In the genomic region with DNA sequence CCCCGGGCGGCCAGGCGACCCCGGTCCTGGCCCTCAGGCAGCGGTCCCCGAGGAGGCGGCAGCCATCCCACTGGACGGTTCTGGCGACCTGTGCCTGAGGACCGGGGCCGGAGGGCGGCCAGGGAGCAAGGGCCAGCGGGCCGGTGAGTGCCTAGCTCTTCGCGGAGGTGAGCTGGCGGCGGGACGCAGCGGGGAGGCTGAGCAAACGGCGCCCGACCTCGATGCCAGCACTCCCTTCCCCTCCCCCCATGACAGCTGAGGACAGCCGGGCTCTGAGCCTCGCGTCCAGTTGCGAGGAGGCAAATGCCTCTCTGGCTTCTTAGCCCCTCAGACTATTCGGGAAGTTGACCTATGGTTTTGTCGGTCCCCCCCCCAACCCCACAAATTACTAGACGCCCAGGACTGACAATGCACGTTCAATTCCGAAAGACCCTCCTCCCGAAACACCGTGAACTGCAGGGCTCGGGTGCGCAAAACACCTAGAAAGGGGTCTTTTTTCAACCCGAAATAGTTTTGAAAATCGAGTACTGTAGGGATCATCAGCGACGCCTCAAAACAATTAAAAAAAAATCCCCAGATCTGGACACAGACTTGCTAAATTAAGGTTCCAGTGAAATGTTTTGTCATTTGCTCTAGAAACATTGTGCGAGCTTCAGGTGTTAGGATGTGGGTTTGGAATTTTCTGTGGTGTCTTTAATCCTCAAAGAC, we compare ENCODE assay signal across 8 cellular contexts. TPM values are rescaled to one million over a fixed set of nuclear protein-coding genes. Genes with fewer than 3 reads are reported as not detected.
DNase-seq lines count a peak whose midpoint lies in the region; ATAC-seq and TF ChIP-seq lines count a peak whose summit lies in the region.

No MANE protein-coding gene starts in this region.

- DNase-seq in Calu3 (peak; percentile 82), NCI-H69 (lab: John Stamatoyannopoulos, UW) (peak; percentile 92), neural crest cell (ENCODE audit: low read depth, low spot score) (peak; percentile 25)
- DNase-seq in activated T-helper 2 cell treated with anti-CD3 and anti-CD28 coated beads, Interferon-gamma antibody, Interleukin-2, Interleukin-4, amounts not matched to agents 10 μg/mL and 5 μg/mL and 100 μg/mL, durations not matched to agents 14 hours and 24 hours and 36 hours (ENCODE audit: low spot score): no peak

- TF ChIP-seq CTCF in Calu3 (IDR thresholded peaks at IDR 0.05; ENCODE audit: unreplicated experiment): no peak
- no peak for TF ChIP-seq CTCF in gastroesophageal sphincter (IDR thresholded peaks at IDR 0.05)
- no peak for TF ChIP-seq CTCF in neural crest cell (conservative IDR thresholded peaks at IDR 0.05)

- H3K4me1 Mint-ChIP-seq in Calu3 (ENCODE audit: low read depth, unreplicated experiment) (peaks cover 24% of the 10 kb centered on the region), neural crest cell (peaks cover 5% of the 10 kb centered on the region)
- H3K4me1 Mint-ChIP-seq in activated T-helper 2 cell treated with anti-CD3 and anti-CD28 coated beads, Interferon-gamma antibody, Interleukin-2, Interleukin-4, amounts not matched to agents 10 μg/mL and 5 μg/mL and 100 μg/mL, durations not matched to agents 14 hours and 24 hours and 36 hours (ENCODE audit: low read depth): peaks cover 25% of the 10 kb centered on the region

- peak overlapping the region; percentile 98 to 99 (median 98) for H3K27ac ChIP-seq in gastroesophageal sphincter

- ATAC-seq in GM19372 (IDR thresholded peaks at IDR 0.05; ENCODE audit: low read depth, unreplicated experiment) (peak; percentile 41), HG03432 (IDR thresholded peaks at IDR 0.05; ENCODE audit: unreplicated experiment) (peak; percentile 45), gastroesophageal sphincter (peak; percentile 87), HG03565 (IDR thresholded peaks at IDR 0.05; ENCODE audit: unreplicated experiment) (no peak)

- no peaks in the 10 kb centered on the region for H3K27me3 ChIP-seq in gastroesophageal sphincter

- no TSS peak for BruUV-seq in Calu3 (replicated peaks; lab: Mats Ljungman, UMichigan)

- peak overlapping the region; percentile 70 to 89 for H3K4me3 ChIP-seq in gastroesophageal sphincter

- CTCF ChIA-PET in Calu3 (lab: Charles Lee): interaction anchor here (0.6 to 2.4 kb wide), 2 partner anchors 105 to 202 kb away, joined by 7 to 10 read pairs; no protein-coding TSS in a partner anchor

- no peaks in the 10 kb centered on the region for H3K9me3 Mint-ChIP-seq in Calu3 (ENCODE audit: low read depth, unreplicated experiment)
- H3K9me3 Mint-ChIP-seq in activated T-helper 2 cell treated with anti-CD3 and anti-CD28 coated beads, Interferon-gamma antibody, Interleukin-2, Interleukin-4, amounts not matched to agents 10 μg/mL and 5 μg/mL and 100 μg/mL, durations not matched to agents 14 hours and 24 hours and 36 hours: no peaks in the 10 kb centered on the region
- H3K9me3 Mint-ChIP-seq in neural crest cell: no peaks in the 10 kb centered on the region

- H3K36me3 ChIP-seq in gastroesophageal sphincter: no peaks in the 10 kb centered on the region

- WGBS in gastroesophageal sphincter (ENCODE audit: low coverage in 1 of 2), 2 donors: 6% methylated on average over 3 to 12 of the region's 42 CpGs

- peaks cover 0 to 58% (median 0%) of the 10 kb centered on the region in 3 donors for H3K4me1 ChIP-seq in gastroesophageal sphincter

- intact Hi-C loops in Calu3 (cut with micrococcal nuclease; ENCODE audit: unreplicated experiment): no loop called here
- intact Hi-C loops in activated T-helper 2 cell treated with anti-CD3 and anti-CD28 coated beads, Interferon-gamma antibody, Interleukin-2, Interleukin-4, amounts not matched to agents 10 μg/mL and 5 μg/mL and 100 μg/mL, durations not matched to agents 14 hours and 24 hours and 36 hours (cut with micrococcal nuclease): loop anchor here (10.0 kb wide), 2 partner anchors 217 to 567 kb away; no protein-coding TSS in a partner anchor

- H3K27ac Mint-ChIP-seq in Calu3 (ENCODE audit: unreplicated experiment): peak overlapping the region; percentile 96
- H3K27ac Mint-ChIP-seq in activated T-helper 2 cell treated with anti-CD3 and anti-CD28 coated beads, Interferon-gamma antibody, Interleukin-2, Interleukin-4, amounts not matched to agents 10 μg/mL and 5 μg/mL and 100 μg/mL, durations not matched to agents 14 hours and 24 hours and 36 hours: no peak overlapping the region
- H3K27ac Mint-ChIP-seq in neural crest cell (ENCODE audit: unreplicated experiment): no peak overlapping the region

- H3K36me3 Mint-ChIP-seq in Calu3 (ENCODE audit: insufficient read depth, unreplicated experiment) (peaks cover 52% of the 10 kb centered on the region), neural crest cell (ENCODE audit: low read depth) (no peaks in the 10 kb centered on the region)
- H3K36me3 Mint-ChIP-seq in activated T-helper 2 cell treated with anti-CD3 and anti-CD28 coated beads, Interferon-gamma antibody, Interleukin-2, Interleukin-4, amounts not matched to agents 10 μg/mL and 5 μg/mL and 100 μg/mL, durations not matched to agents 14 hours and 24 hours and 36 hours (ENCODE audit: low read depth): peaks cover 31% of the 10 kb centered on the region

- no peak for TF ChIP-seq EP300 in gastroesophageal sphincter (IDR thresholded peaks at IDR 0.05)

- TF ChIP-seq POLR2A in gastroesophageal sphincter (IDR thresholded peaks at IDR 0.05): peak; percentile 51 to 58

- H3K27me3 Mint-ChIP-seq in Calu3 (ENCODE audit: unreplicated experiment) (no peaks in the 10 kb centered on the region), neural crest cell (ENCODE audit: low read depth) (peaks cover 96% of the 10 kb centered on the region)
- H3K27me3 Mint-ChIP-seq in activated T-helper 2 cell treated with anti-CD3 and anti-CD28 coated beads, Interferon-gamma antibody, Interleukin-2, Interleukin-4, amounts not matched to agents 10 μg/mL and 5 μg/mL and 100 μg/mL, durations not matched to agents 14 hours and 24 hours and 36 hours (ENCODE audit: low read depth): peaks cover 62% of the 10 kb centered on the region

- no peaks in the 10 kb centered on the region for H3K9me3 ChIP-seq in gastroesophageal sphincter

- peak overlapping the region; percentile 78 for H3K4me3 Mint-ChIP-seq in Calu3 (ENCODE audit: low read depth, unreplicated experiment)
- peak overlapping the region; percentile 72 for H3K4me3 Mint-ChIP-seq in activated T-helper 2 cell treated with anti-CD3 and anti-CD28 coated beads, Interferon-gamma antibody, Interleukin-2, Interleukin-4, amounts not matched to agents 10 μg/mL and 5 μg/mL and 100 μg/mL, durations not matched to agents 14 hours and 24 hours and 36 hours (ENCODE audit: low read depth)
- H3K4me3 Mint-ChIP-seq in neural crest cell: peak overlapping the region; percentile 72

RNA-seq across cellular contexts. Expression of a gene that starts 8.3 kb away (rescaled TPM):
- total RNA-seq in Calu3 (2022): 36.8 and 40.2 TPM in 2 replicates
- total RNA-seq in activated T-helper 2 cell treated with anti-CD3 and anti-CD28 coated beads, Interferon-gamma antibody, Interleukin-2, Interleukin-4, amounts not matched to agents 10 μg/mL and 5 μg/mL and 100 μg/mL, durations not matched to agents 14 hours and 24 hours and 36 hours: 14.5 and 15.1 TPM in 2 replicates
- total RNA-seq in gastroesophageal sphincter: 10 to 100 TPM; 21.1 to 52.1 (median 38.8) TPM
- total RNA-seq in neural crest cell: 2.9 and 3.5 TPM in 2 replicates

RNA-seq across cellular contexts. Expression of a gene that starts 18.2 kb away (rescaled TPM):
- total RNA-seq in Calu3 (2022): 94.8 and 104 TPM in 2 replicates
- 59.7 and 65.3 TPM in 2 replicates for total RNA-seq in activated T-helper 2 cell treated with anti-CD3 and anti-CD28 coated beads, Interferon-gamma antibody, Interleukin-2, Interleukin-4, amounts not matched to agents 10 μg/mL and 5 μg/mL and 100 μg/mL, durations not matched to agents 14 hours and 24 hours and 36 hours
- total RNA-seq in gastroesophageal sphincter: 10 to 100 TPM; 60.4 to 89.0 (median 67.8) TPM
- 73.0 and 76.2 TPM in 2 replicates for total RNA-seq in neural crest cell
